Comparison of ENCODE assay signal across 11 cellular contexts in the genomic region with DNA sequence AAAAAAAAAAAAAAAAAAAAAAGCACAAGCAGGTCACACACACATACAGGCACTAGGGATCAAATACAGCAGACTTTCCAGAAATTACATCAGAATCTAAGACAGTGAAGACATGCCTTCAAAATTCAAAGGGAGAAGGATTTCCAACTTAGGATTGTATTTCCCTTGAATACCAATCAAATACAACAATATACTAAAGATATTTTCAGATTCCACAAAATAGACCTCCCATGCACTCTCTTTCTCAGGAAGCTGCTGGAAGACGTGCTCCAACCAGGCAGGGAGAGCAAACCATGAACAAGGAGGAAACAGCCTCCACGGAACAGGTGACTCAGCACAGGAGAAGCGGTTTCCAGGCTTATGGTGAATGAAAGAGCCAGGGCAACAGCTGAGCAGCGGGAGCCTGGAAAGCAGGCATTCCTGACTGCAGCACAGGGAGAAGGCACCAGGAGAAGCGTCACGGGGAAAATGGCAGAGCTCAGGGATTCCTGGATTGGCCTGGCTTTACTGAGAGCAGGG. TPM values are rescaled to one million over a fixed set of nuclear protein-coding genes. Genes with fewer than 3 reads are reported as not detected.
DNase-seq lines count a peak whose midpoint lies in the region; ATAC-seq and TF ChIP-seq lines count a peak whose summit lies in the region.
"Had no signal": no experiment of that assay in that cellular context is flagged by ENCODE, and none has a peak within 500 bp of the region (broad histone marks: within the 10 kb centered on the region; RNA-seq: fewer than 3 reads in every experiment).

No MANE protein-coding gene starts in this region.

- intact Hi-C loops in lower lobe of right lung (cut with DNase I): no loop called here

- no peak for TF ChIP-seq CTCF in lower lobe of right lung (IDR thresholded peaks at IDR 0.05)

- H3K4me3 Mint-ChIP-seq in activated T-helper 17 cell treated with anti-CD3 and anti-CD28 coated beads, Interleukin-2, amount 50 U/mL, for 72 hours: no peak overlapping the region
- no peak overlapping the region for H3K4me3 Mint-ChIP-seq in stimulated activated effector memory CD8-positive, alpha-beta T cell treated with anti-CD3 and anti-CD28 coated beads, Interleukin-12 subunit alpha, Interleukin-12 subunit beta, amount 100 ng/mL, for 72 hours
- H3K4me3 Mint-ChIP-seq: B cell had no signal

- peaks cover 37% of the 10 kb centered on the region for H3K36me3 ChIP-seq in lower lobe of right lung

- no peaks in the 10 kb centered on the region for H3K9me3 Mint-ChIP-seq in activated T-helper 17 cell treated with anti-CD3 and anti-CD28 coated beads, Interleukin-2, amount 50 U/mL, for 72 hours
- no peaks in the 10 kb centered on the region for H3K9me3 Mint-ChIP-seq in stimulated activated effector memory CD8-positive, alpha-beta T cell treated with anti-CD3 and anti-CD28 coated beads, Interleukin-12 subunit alpha, Interleukin-12 subunit beta, amount 100 ng/mL, for 72 hours

- no peak for ATAC-seq in activated T-helper 17 cell treated with anti-CD3 and anti-CD28 coated beads, Interleukin-2, amount 50 U/mL, for 72 hours (replicated peaks)
- ATAC-seq in stimulated activated effector memory CD8-positive, alpha-beta T cell treated with anti-CD3 and anti-CD28 coated beads, Interleukin-12 subunit alpha, Interleukin-12 subunit beta, amount 100 ng/mL, for 72 hours: no peak
- ATAC-seq in GM21529 (IDR thresholded peaks at IDR 0.05; ENCODE audit: unreplicated experiment): no peak
- ATAC-seq in lower lobe of right lung: no peak
- no peak for ATAC-seq in HG02678 (IDR thresholded peaks at IDR 0.05; ENCODE audit: unreplicated experiment)

- no peak overlapping the region for H3K27ac ChIP-seq in lower lobe of right lung

- DNase-seq in NCI-H1417 (lab: John Stamatoyannopoulos, UW): peak in 2 of 3 experiments; percentile 27 to 60
- DNase-seq in NCI-H1417 treated with DMSO at 0.1 percent for 48 hours (lab: John Stamatoyannopoulos, UW): no peak
- DNase-seq in iPS DF 19.7 (ENCODE audit: low read depth, low spot score): peak; percentile 74
- DNase-seq in stimulated activated effector memory CD8-positive, alpha-beta T cell treated with anti-CD3 and anti-CD28 coated beads, Interleukin-12 subunit alpha, Interleukin-12 subunit beta, amount 100 ng/mL, for 72 hours (ENCODE audit: low spot score in 2 of 2): no peak
- DNase-seq in lower lobe of right lung: no peak
- DNase-seq: heart right ventricle, NCI-H774 had no signal

- no peaks in the 10 kb centered on the region for H3K9me3 ChIP-seq in lower lobe of right lung
- H3K9me3 ChIP-seq: heart right ventricle had no signal

- peak overlapping the region; percentile 45 for H3K27ac Mint-ChIP-seq in activated T-helper 17 cell treated with anti-CD3 and anti-CD28 coated beads, Interleukin-2, amount 50 U/mL, for 72 hours
- H3K27ac Mint-ChIP-seq in stimulated activated effector memory CD8-positive, alpha-beta T cell treated with anti-CD3 and anti-CD28 coated beads, Interleukin-12 subunit alpha, Interleukin-12 subunit beta, amount 100 ng/mL, for 72 hours: peak overlapping the region; percentile 53
- H3K27ac Mint-ChIP-seq: B cell had no signal

- no peaks in the 10 kb centered on the region for H3K27me3 ChIP-seq in lower lobe of right lung (ENCODE audit: low read depth)
- H3K27me3 ChIP-seq: heart right ventricle had no signal

- H3K4me3 ChIP-seq in lower lobe of right lung: no peak overlapping the region
- H3K4me3 ChIP-seq: heart right ventricle had no signal

- H3K4me1 ChIP-seq in lower lobe of right lung: peaks cover 52% of the 10 kb centered on the region

- H3K27me3 Mint-ChIP-seq in activated T-helper 17 cell treated with anti-CD3 and anti-CD28 coated beads, Interleukin-2, amount 50 U/mL, for 72 hours: no peaks in the 10 kb centered on the region
- H3K27me3 Mint-ChIP-seq: B cell had no signal

- H3K4me1 Mint-ChIP-seq in activated T-helper 17 cell treated with anti-CD3 and anti-CD28 coated beads, Interleukin-2, amount 50 U/mL, for 72 hours: peaks cover 5% of the 10 kb centered on the region
- peaks cover 12% of the 10 kb centered on the region for H3K4me1 Mint-ChIP-seq in stimulated activated effector memory CD8-positive, alpha-beta T cell treated with anti-CD3 and anti-CD28 coated beads, Interleukin-12 subunit alpha, Interleukin-12 subunit beta, amount 100 ng/mL, for 72 hours

- peaks cover 30% of the 10 kb centered on the region for H3K36me3 Mint-ChIP-seq in activated T-helper 17 cell treated with anti-CD3 and anti-CD28 coated beads, Interleukin-2, amount 50 U/mL, for 72 hours (ENCODE audit: low read depth)
- H3K36me3 Mint-ChIP-seq in stimulated activated effector memory CD8-positive, alpha-beta T cell treated with anti-CD3 and anti-CD28 coated beads, Interleukin-12 subunit alpha, Interleukin-12 subunit beta, amount 100 ng/mL, for 72 hours: peaks cover 55% of the 10 kb centered on the region

RNA-seq across cellular contexts. Expression of gene TMEM184B, which starts 32.0 kb away (rescaled TPM):
- total RNA-seq in activated T-helper 17 cell treated with anti-CD3 and anti-CD28 coated beads, Interleukin-2, amount 50 U/mL, for 72 hours: 10 to 100 TPM; 31.5 to 36.5 TPM
- 77.7 TPM for total RNA-seq in lower lobe of right lung

RNA-seq across cellular contexts. Expression of gene MAFF, which starts 39.0 kb away (rescaled TPM):
- total RNA-seq in activated T-helper 17 cell treated with anti-CD3 and anti-CD28 coated beads, Interleukin-2, amount 50 U/mL, for 72 hours: 10 to 100 TPM; 15.7 to 58.8 TPM
- total RNA-seq in lower lobe of right lung: 41.3 TPM

RNA-seq across cellular contexts. Expression of gene PLA2G6, which starts 59.2 kb away (rescaled TPM):
- 10 to 100 TPM; 36.6 to 90.7 TPM for total RNA-seq in activated T-helper 17 cell treated with anti-CD3 and anti-CD28 coated beads, Interleukin-2, amount 50 U/mL, for 72 hours
- 60.8 TPM for total RNA-seq in lower lobe of right lung

Comparison
In these comparisons a context has a peak if more than half of its experiments do, and no peak if none do; other contexts are left out.
1. DNase-seq: peak in NCI-H1417 (2 of 3) and iPS DF 19.7 (single experiment); none in NCI-H1417 treated with DMSO at 0.1 percent for 48 hours (single experiment), stimulated activated effector memory CD8-positive, alpha-beta T cell treated with anti-CD3 and anti-CD28 coated beads, Interleukin-12 subunit alpha, Interleukin-12 subunit beta, amount 100 ng/mL, for 72 hours (0 of 2) and lower lobe of right lung (single experiment).